Comparison of ENCODE assay signal across 1 cellular context in the genomic region with DNA sequence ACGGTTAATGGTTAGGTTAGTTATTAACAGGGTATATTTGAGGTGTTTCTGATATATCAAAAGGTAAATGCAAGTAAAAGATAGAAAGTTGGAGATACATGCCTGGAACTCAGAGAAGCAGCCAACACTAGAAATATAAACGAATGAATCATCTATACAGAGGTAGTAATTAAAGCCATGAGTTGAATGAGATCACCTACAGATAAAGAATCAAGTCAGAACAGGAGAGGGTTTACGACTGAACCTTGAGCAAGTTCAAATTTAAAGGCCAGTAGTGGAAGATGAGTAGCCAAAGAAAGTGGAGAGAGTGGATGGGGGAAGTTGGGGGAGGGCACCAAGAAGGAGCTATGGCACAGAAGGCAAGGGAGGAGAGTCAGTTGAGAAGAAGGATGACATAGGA.
TF ChIP-seq lines count a peak whose summit lies in the region.

No MANE protein-coding gene starts in this region.

TF ChIP-seq in IMR-90, 13 proteins besides CTCF, POLR2A, EP300 and RAD21:
- TF ChIP-seq RCOR1 (IDR thresholded peaks at IDR 0.05; ENCODE audit: insufficient replicate concordance, low read length) = no peak
- TF ChIP-seq, protein P1, sequence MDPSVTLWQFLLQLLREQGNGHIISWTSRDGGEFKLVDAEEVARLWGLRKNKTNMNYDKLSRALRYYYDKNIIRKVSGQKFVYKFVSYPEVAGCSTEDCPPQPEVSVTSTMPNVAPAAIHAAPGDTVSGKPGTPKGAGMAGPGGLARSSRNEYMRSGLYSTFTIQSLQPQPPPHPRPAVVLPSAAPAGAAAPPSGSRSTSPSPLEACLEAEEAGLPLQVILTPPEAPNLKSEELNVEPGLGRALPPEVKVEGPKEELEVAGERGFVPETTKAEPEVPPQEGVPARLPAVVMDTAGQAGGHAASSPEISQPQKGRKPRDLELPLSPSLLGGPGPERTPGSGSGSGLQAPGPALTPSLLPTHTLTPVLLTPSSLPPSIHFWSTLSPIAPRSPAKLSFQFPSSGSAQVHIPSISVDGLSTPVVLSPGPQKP (IDR thresholded peaks at IDR 0.05; ENCODE audit: borderline replicate concordance, low read depth, low read length) = no peak
- no peak for TF ChIP-seq CEBPB (IDR thresholded peaks at IDR 0.05; ENCODE audit: low read depth, low read length)
- no peak for TF ChIP-seq MXI1 (IDR thresholded peaks at IDR 0.05; ENCODE audit: borderline replicate concordance, low read depth, low read length)
- no peak for TF ChIP-seq FOS (IDR thresholded peaks at IDR 0.05; ENCODE audit: low read depth, low read length)
- no peak for TF ChIP-seq RFX5 (IDR thresholded peaks at IDR 0.05; ENCODE audit: low read depth, low read length)
- TF ChIP-seq MAFK (IDR thresholded peaks at IDR 0.05; ENCODE audit: low read depth, low read length) = no peak
- TF ChIP-seq SMC3 (IDR thresholded peaks at IDR 0.05; ENCODE audit: low read depth, low read length) = no peak
- TF ChIP-seq CHD1 (IDR thresholded peaks at IDR 0.05; ENCODE audit: low read depth, low read length) = no peak
- TF ChIP-seq NFE2L2 (IDR thresholded peaks at IDR 0.05; ENCODE audit: low read depth, low read length) = no peak
- TF ChIP-seq BHLHE40 (IDR thresholded peaks at IDR 0.05; ENCODE audit: low read depth, low read length) = no peak
- TF ChIP-seq, protein P2, sequence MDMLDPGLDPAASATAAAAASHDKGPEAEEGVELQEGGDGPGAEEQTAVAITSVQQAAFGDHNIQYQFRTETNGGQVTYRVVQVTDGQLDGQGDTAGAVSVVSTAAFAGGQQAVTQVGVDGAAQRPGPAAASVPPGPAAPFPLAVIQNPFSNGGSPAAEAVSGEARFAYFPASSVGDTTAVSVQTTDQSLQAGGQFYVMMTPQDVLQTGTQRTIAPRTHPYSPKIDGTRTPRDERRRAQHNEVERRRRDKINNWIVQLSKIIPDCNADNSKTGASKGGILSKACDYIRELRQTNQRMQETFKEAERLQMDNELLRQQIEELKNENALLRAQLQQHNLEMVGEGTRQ (IDR thresholded peaks at IDR 0.05; ENCODE audit: low read depth, low read length) = no peak
- TF ChIP-seq MAZ (IDR thresholded peaks at IDR 0.05; ENCODE audit: borderline replicate concordance, low read depth, low read length) = no peak
TF ChIP-seq in IMR-90: peak in this region for 0.
